ENCODE assay signal across 1 cellular context in genomic region chr14:71711619-71712018, GRCh38.
TF ChIP-seq lines count a peak whose summit lies in the region.

No MANE protein-coding gene starts in this region.

TF ChIP-seq in GM23338, 12 proteins besides CTCF, POLR2A, EP300 and RAD21 (continued from another document):
- no peak for TF ChIP-seq EZH2phosphoT487 (IDR thresholded peaks at IDR 0.05; ENCODE audit: unreplicated experiment)
